ENCODE assay signal across 1 cellular context in genomic region chr1:62327360-62328051, GRCh38.
TF ChIP-seq lines count a peak whose summit lies in the region.

No MANE protein-coding gene starts in this region.

TF ChIP-seq in HepG2, 621 proteins besides CTCF, POLR2A, EP300 and RAD21 (continued from another document and continues in another):
- TF ChIP-seq TAF1 (CRISPR knock-in tag; IDR thresholded peaks at IDR 0.05), result peak; percentile 59; the same call in 1 of the 2 replicates
- TF ChIP-seq ZNF343 (CRISPR knock-in tag; IDR thresholded peaks at IDR 0.05), result no peak
- TF ChIP-seq ZNF431 (CRISPR knock-in tag; IDR thresholded peaks at IDR 0.05; ENCODE audit: borderline replicate concordance, low read depth), result no peak
- no peak for TF ChIP-seq ZNF484 (CRISPR knock-in tag; IDR thresholded peaks at IDR 0.05; ENCODE audit: borderline replicate concordance, low read depth)
- no peak for TF ChIP-seq REXO4 (CRISPR knock-in tag; IDR thresholded peaks at IDR 0.05; ENCODE audit: borderline replicate concordance)
- no peak for TF ChIP-seq ZNF33B (CRISPR knock-in tag; IDR thresholded peaks at IDR 0.05)
- 0 out of 2 replicates have a peak, but pooled peaks have one; percentile 35 for TF ChIP-seq HNRNPL (IDR thresholded peaks at IDR 0.05; ENCODE audit: low read depth, low read length)
- no peak for TF ChIP-seq HHEX (CRISPR knock-in tag; IDR thresholded peaks at IDR 0.05)
- peak; percentile 70; the same call in 1 of the 2 replicates for TF ChIP-seq FOXC1 (CRISPR knock-in tag; IDR thresholded peaks at IDR 0.05; ENCODE audit: borderline replicate concordance)
- TF ChIP-seq ZNF761 (CRISPR knock-in tag; conservative IDR thresholded peaks at IDR 0.05), result no peak
- TF ChIP-seq ZGPAT (CRISPR knock-in tag; IDR thresholded peaks at IDR 0.05), result 0 out of 2 replicates have a peak, but pooled peaks have one; percentile 21
- no peak for TF ChIP-seq TOE1 (CRISPR knock-in tag; IDR thresholded peaks at IDR 0.05)
- TF ChIP-seq SMARCC2 (IDR thresholded peaks at IDR 0.05), result no peak
- no peak for TF ChIP-seq ZNF564 (CRISPR knock-in tag; IDR thresholded peaks at IDR 0.05)
- peak; percentile 77 for TF ChIP-seq NRL (CRISPR knock-in tag; IDR thresholded peaks at IDR 0.05; ENCODE audit: borderline replicate concordance)
- no peak for TF ChIP-seq ZNF768 (CRISPR knock-in tag; IDR thresholded peaks at IDR 0.05)
- no peak for TF ChIP-seq ELF4 (CRISPR knock-in tag; IDR thresholded peaks at IDR 0.05; ENCODE audit: borderline replicate concordance)
- TF ChIP-seq MAFG (CRISPR knock-in tag; IDR thresholded peaks at IDR 0.05), result no peak
- TF ChIP-seq CENPX (CRISPR knock-in tag; IDR thresholded peaks at IDR 0.05), result no peak
- no peak for TF ChIP-seq POLR2AphosphoS2 (IDR thresholded peaks at IDR 0.05; ENCODE audit: low read depth, low read length)
- no peak for TF ChIP-seq PBX2 (CRISPR knock-in tag; IDR thresholded peaks at IDR 0.05)
- 0 out of 2 replicates have a peak, but pooled peaks have one; percentile 19 for TF ChIP-seq DMAP1 (CRISPR knock-in tag; IDR thresholded peaks at IDR 0.05)
- no peak for TF ChIP-seq RXRB (CRISPR knock-in tag; IDR thresholded peaks at IDR 0.05; ENCODE audit: borderline replicate concordance)
- no peak for TF ChIP-seq ZNF672 (CRISPR knock-in tag; IDR thresholded peaks at IDR 0.05)
- no peak for TF ChIP-seq HMG20B (CRISPR knock-in tag; conservative IDR thresholded peaks at IDR 0.05)
- TF ChIP-seq NFATC3 (CRISPR knock-in tag; IDR thresholded peaks at IDR 0.05), result no peak
- no peak for TF ChIP-seq HDAC6 (IDR thresholded peaks at IDR 0.05; ENCODE audit: low read depth, low read length)
- no peak for TF ChIP-seq ZNF142 (CRISPR knock-in tag; IDR thresholded peaks at IDR 0.05)
- TF ChIP-seq CBX2 (IDR thresholded peaks at IDR 0.05; ENCODE audit: low read depth, low read length), result no peak
- TF ChIP-seq CBX2 (CRISPR knock-in tag; IDR thresholded peaks at IDR 0.05; ENCODE audit: low read depth), result no peak
- TF ChIP-seq NR2F1 (CRISPR knock-in tag; IDR thresholded peaks at IDR 0.05), result no peak
- TF ChIP-seq ZBTB39 (CRISPR knock-in tag; IDR thresholded peaks at IDR 0.05), result no peak
- TF ChIP-seq ZNF709 (CRISPR knock-in tag; IDR thresholded peaks at IDR 0.05), result 0 out of 2 replicates have a peak, but pooled peaks have one; percentile 21
- no peak for TF ChIP-seq SP1 (IDR thresholded peaks at IDR 0.05)
- no peak for TF ChIP-seq SP1 (CRISPR knock-in tag; IDR thresholded peaks at IDR 0.05)
- no peak; the same call in 1 of the 2 replicates for TF ChIP-seq RCOR2 (CRISPR knock-in tag; IDR thresholded peaks at IDR 0.05)
- TF ChIP-seq ZNF773 (CRISPR knock-in tag; IDR thresholded peaks at IDR 0.05; ENCODE audit: borderline replicate concordance), result no peak
- TF ChIP-seq GATA4 (IDR thresholded peaks at IDR 0.05; ENCODE audit: borderline replicate concordance, low read depth), result no peak
- no peak for TF ChIP-seq ZBTB25 (CRISPR knock-in tag; IDR thresholded peaks at IDR 0.05)
- 0 out of 2 replicates have a peak, but pooled peaks have one; percentile 23 for TF ChIP-seq ZZZ3 (CRISPR knock-in tag; IDR thresholded peaks at IDR 0.05; ENCODE audit: borderline replicate concordance)
- TF ChIP-seq ZNF777 (CRISPR knock-in tag; IDR thresholded peaks at IDR 0.05), result 0 out of 2 replicates have a peak, but pooled peaks have one; percentile 14
- TF ChIP-seq TOPORS (CRISPR knock-in tag; IDR thresholded peaks at IDR 0.05), result no peak
- no peak for TF ChIP-seq ZNF335 (CRISPR knock-in tag; IDR thresholded peaks at IDR 0.05)
- 0 out of 2 replicates have a peak, but pooled peaks have one; percentile 24 for TF ChIP-seq PAXIP1 (CRISPR knock-in tag; conservative IDR thresholded peaks at IDR 0.05)
- no peak for TF ChIP-seq NCOR1 (IDR thresholded peaks at IDR 0.05; ENCODE audit: borderline replicate concordance, low read length)
- no peak for TF ChIP-seq SRSF9 (IDR thresholded peaks at IDR 0.05; ENCODE audit: borderline replicate concordance, insufficient read depth, low read depth, low read length, poor library complexity, severe bottlenecking)
- TF ChIP-seq RFX1 (IDR thresholded peaks at IDR 0.05), result no peak
- TF ChIP-seq MXD1 (CRISPR knock-in tag; IDR thresholded peaks at IDR 0.05), result no peak
- TF ChIP-seq ZNF598 (CRISPR knock-in tag; IDR thresholded peaks at IDR 0.05; ENCODE audit: borderline replicate concordance), result peak; percentile 72; the same call in 1 of the 2 replicates
- TF ChIP-seq HNF4A (CRISPR knock-in tag; IDR thresholded peaks at IDR 0.05), result 0 out of 2 replicates have a peak, but pooled peaks have one; percentile 4
- TF ChIP-seq MEF2D (CRISPR knock-in tag; IDR thresholded peaks at IDR 0.05), result 0 out of 2 replicates have a peak, but pooled peaks have one; percentile 21
- no peak for TF ChIP-seq MTF2 (CRISPR knock-in tag; IDR thresholded peaks at IDR 0.05; ENCODE audit: borderline replicate concordance)
- peak; percentile 81; the same call in 1 of the 2 replicates for TF ChIP-seq GTF3A (CRISPR knock-in tag; conservative IDR thresholded peaks at IDR 0.05)
- no peak for TF ChIP-seq DNMT3B (CRISPR knock-in tag; conservative IDR thresholded peaks at IDR 0.05)
- TF ChIP-seq NR3C1 (CRISPR knock-in tag; IDR thresholded peaks at IDR 0.05), result no peak
- no peak for TF ChIP-seq RBM22 (optimal IDR thresholded peaks at IDR 0.05; ENCODE audit: low read length)
